Comparison of ENCODE assay signal across 1 cellular context in genomic region chr2:217413193-217413592, GRCh38.
TF ChIP-seq lines count a peak whose summit lies in the region.

No MANE protein-coding gene starts in this region.

TF ChIP-seq in IMR-90, 13 proteins besides CTCF, POLR2A, EP300 and RAD21:
- TF ChIP-seq CEBPB (IDR thresholded peaks at IDR 0.05; ENCODE audit: low read depth, low read length) (no peak), MAFK (IDR thresholded peaks at IDR 0.05; ENCODE audit: low read depth, low read length) (no peak), MAZ (IDR thresholded peaks at IDR 0.05; ENCODE audit: borderline replicate concordance, low read depth, low read length) (no peak), FOS (IDR thresholded peaks at IDR 0.05; ENCODE audit: low read depth, low read length) (no peak), BHLHE40 (IDR thresholded peaks at IDR 0.05; ENCODE audit: low read depth, low read length) (no peak), SMC3 (IDR thresholded peaks at IDR 0.05; ENCODE audit: low read depth, low read length) (no peak), NFE2L2 (IDR thresholded peaks at IDR 0.05; ENCODE audit: low read depth, low read length) (no peak), RCOR1 (IDR thresholded peaks at IDR 0.05; ENCODE audit: insufficient replicate concordance, low read length) (no peak), RFX5 (IDR thresholded peaks at IDR 0.05; ENCODE audit: low read depth, low read length) (no peak), CHD1 (IDR thresholded peaks at IDR 0.05; ENCODE audit: low read depth, low read length) (no peak), MXI1 (IDR thresholded peaks at IDR 0.05; ENCODE audit: borderline replicate concordance, low read depth, low read length) (no peak)
- TF ChIP-seq, protein P1, sequence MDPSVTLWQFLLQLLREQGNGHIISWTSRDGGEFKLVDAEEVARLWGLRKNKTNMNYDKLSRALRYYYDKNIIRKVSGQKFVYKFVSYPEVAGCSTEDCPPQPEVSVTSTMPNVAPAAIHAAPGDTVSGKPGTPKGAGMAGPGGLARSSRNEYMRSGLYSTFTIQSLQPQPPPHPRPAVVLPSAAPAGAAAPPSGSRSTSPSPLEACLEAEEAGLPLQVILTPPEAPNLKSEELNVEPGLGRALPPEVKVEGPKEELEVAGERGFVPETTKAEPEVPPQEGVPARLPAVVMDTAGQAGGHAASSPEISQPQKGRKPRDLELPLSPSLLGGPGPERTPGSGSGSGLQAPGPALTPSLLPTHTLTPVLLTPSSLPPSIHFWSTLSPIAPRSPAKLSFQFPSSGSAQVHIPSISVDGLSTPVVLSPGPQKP (IDR thresholded peaks at IDR 0.05; ENCODE audit: borderline replicate concordance, low read depth, low read length): no peak
- TF ChIP-seq, protein P2, sequence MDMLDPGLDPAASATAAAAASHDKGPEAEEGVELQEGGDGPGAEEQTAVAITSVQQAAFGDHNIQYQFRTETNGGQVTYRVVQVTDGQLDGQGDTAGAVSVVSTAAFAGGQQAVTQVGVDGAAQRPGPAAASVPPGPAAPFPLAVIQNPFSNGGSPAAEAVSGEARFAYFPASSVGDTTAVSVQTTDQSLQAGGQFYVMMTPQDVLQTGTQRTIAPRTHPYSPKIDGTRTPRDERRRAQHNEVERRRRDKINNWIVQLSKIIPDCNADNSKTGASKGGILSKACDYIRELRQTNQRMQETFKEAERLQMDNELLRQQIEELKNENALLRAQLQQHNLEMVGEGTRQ (IDR thresholded peaks at IDR 0.05; ENCODE audit: low read depth, low read length): no peak
TF ChIP-seq in IMR-90: peak in this region for 0.
